ENCODE assay signal across 10 cellular contexts in the genomic region with DNA sequence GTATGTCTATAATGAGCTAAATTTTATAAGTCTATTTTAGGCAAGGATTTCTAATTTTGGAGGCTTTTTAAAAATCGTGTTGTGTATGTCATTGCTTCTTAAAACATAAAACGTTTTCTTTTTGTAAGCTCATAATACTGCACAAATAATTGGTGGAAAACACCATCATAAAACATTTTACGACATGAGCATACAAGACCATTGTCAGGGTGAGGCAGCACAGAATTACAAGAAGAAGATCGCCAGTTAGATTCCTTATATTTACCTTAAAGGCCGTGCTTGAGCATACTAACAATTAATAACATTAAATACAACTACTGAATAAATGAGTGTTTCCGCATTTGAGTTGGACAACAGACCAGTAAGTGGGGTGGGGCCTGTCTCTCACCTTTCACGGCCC. TPM values are rescaled to one million over a fixed set of nuclear protein-coding genes. Genes with fewer than 3 reads are reported as not detected.
DNase-seq lines count a peak whose midpoint lies in the region; ATAC-seq and TF ChIP-seq lines count a peak whose summit lies in the region.
"Had no signal": no experiment of that assay in that cellular context is flagged by ENCODE, and none has a peak within 500 bp of the region (broad histone marks: within the 10 kb centered on the region; RNA-seq: fewer than 3 reads in every experiment).

No MANE protein-coding gene starts in this region.

- ATAC-seq in HG03095 (IDR thresholded peaks at IDR 0.05; ENCODE audit: unreplicated experiment): no peak

- H3K4me2 ChIP-seq in neural progenitor cell: peak overlapping the region; percentile 82

- peak overlapping the region; percentile 55 for H3K4me3 ChIP-seq in AG10803 (ENCODE audit: low read length)
- H3K4me3 ChIP-seq in neural progenitor cell: peak overlapping the region; percentile 49

- H3K4me1 Mint-ChIP-seq in endothelial cell (ENCODE audit: unreplicated experiment): peaks cover 7% of the 10 kb centered on the region
- peaks cover 23% of the 10 kb centered on the region for H3K4me1 Mint-ChIP-seq in neural progenitor cell

- H2AFZ ChIP-seq in neural progenitor cell (replicated peaks): peak overlapping the region; percentile 58

- H3K4me1 ChIP-seq in neural progenitor cell: peaks cover 9% of the 10 kb centered on the region

- H3K36me3 Mint-ChIP-seq in endothelial cell (ENCODE audit: low read depth, unreplicated experiment) (no peaks in the 10 kb centered on the region), neural progenitor cell (no peaks in the 10 kb centered on the region)

- H3F3A ChIP-seq in neural progenitor cell (ENCODE audit: low read depth): peaks cover 31% of the 10 kb centered on the region

- H3K27me3 Mint-ChIP-seq in endothelial cell (ENCODE audit: unreplicated experiment) (peaks cover 8% of the 10 kb centered on the region), neural progenitor cell (ENCODE audit: insufficient read depth, low read depth) (peaks cover 18% of the 10 kb centered on the region)

- DNase-seq in AG10803 (ENCODE audit: low read depth) (no peak), LoVo (ENCODE audit: low spot score) (peak; percentile 5), endothelial cell (ENCODE audit: low spot score) (no peak), neural progenitor cell (ENCODE audit: low spot score) (no peak), HuH-7 (ENCODE audit: low spot score) (no peak), Ammon's horn (ENCODE audit: low spot score) (no peak), UCSD-AML1 (lab: John Stamatoyannopoulos, UW; ENCODE audit: unreplicated experiment) (no peak)
- DNase-seq: activated B cell treated with CpG ODN at 0.5 μM for 24 hours had no signal

- H3K9me3 Mint-ChIP-seq in endothelial cell (ENCODE audit: unreplicated experiment) (no peaks in the 10 kb centered on the region), neural progenitor cell (no peaks in the 10 kb centered on the region)
- H3K9me3 Mint-ChIP-seq: activated B cell treated with CpG ODN at 0.5 μM for 24 hours had no signal

- H3K27ac ChIP-seq in neural progenitor cell: no peak overlapping the region

- no peaks in the 10 kb centered on the region for H3K36me3 ChIP-seq in neural progenitor cell

- peaks cover 87% of the 10 kb centered on the region for H3K27me3 ChIP-seq in neural progenitor cell

- no peak overlapping the region for H3K27ac Mint-ChIP-seq in endothelial cell (ENCODE audit: unreplicated experiment)
- no peak overlapping the region for H3K27ac Mint-ChIP-seq in neural progenitor cell
- H3K27ac Mint-ChIP-seq: activated B cell treated with CpG ODN at 0.5 μM for 24 hours had no signal

- peak overlapping the region; percentile 31 for H3K4me3 Mint-ChIP-seq in endothelial cell (ENCODE audit: unreplicated experiment)
- peak overlapping the region; percentile 63 for H3K4me3 Mint-ChIP-seq in neural progenitor cell

- H3K9me3 ChIP-seq in neural progenitor cell (ENCODE audit: low read depth): no peaks in the 10 kb centered on the region

- no peak for TF ChIP-seq CTCF in AG10803 (conservative IDR thresholded peaks at IDR 0.05; ENCODE audit: low read length)
- no peak for TF ChIP-seq CTCF in endothelial cell (IDR thresholded peaks at IDR 0.05; ENCODE audit: unreplicated experiment)
- no peak for TF ChIP-seq CTCF in neural progenitor cell (IDR thresholded peaks at IDR 0.05)

- H3K79me2 ChIP-seq in neural progenitor cell (ENCODE audit: low read depth): no peaks in the 10 kb centered on the region

- no peak overlapping the region for H3K9ac ChIP-seq in neural progenitor cell

- H4K20me1 ChIP-seq in neural progenitor cell (ENCODE audit: low read depth): no peaks in the 10 kb centered on the region

RNA-seq across cellular contexts. Expression of gene LMX1A, which starts 19.1 kb away (rescaled TPM):
- total RNA-seq in endothelial cell (ENCODE audit: unreplicated experiment) (not detected), neural progenitor cell (ENCODE audit: low replicate concordance) (6.6 and 8.7 TPM in 2 replicates)
- total RNA-seq: activated B cell treated with CpG ODN at 0.5 μM for 24 hours, bronchial epithelial cell had no signal
